ENCODE assay signal across 28 cellular contexts in the genomic region with DNA sequence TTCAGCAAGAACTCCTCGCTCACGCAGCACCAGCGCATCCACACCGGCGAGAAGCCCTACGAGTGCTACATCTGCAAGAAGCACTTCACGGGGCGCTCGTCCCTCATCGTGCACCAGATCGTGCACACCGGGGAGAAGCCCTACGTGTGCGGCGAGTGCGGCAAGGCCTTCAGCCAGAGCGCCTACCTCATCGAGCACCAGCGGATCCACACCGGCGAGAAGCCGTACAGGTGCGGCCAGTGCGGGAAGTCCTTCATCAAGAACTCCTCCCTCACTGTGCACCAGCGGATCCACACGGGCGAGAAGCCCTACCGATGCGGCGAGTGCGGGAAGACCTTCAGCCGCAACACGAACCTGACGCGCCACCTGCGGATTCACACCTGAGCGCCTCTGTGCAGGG. TPM values are rescaled to one million over a fixed set of nuclear protein-coding genes. Genes with fewer than 3 reads are reported as not detected.
"Had no signal": no experiment of that assay in that cellular context is flagged by ENCODE, and none has a peak within 500 bp of the region (broad histone marks: within the 10 kb centered on the region; RNA-seq: fewer than 3 reads in every experiment).

No MANE protein-coding gene starts in this region.

- DNase-seq: dermis blood vessel endothelial cell; dorsolateral prefrontal cortex; effector CD4-positive, alpha-beta T cell; effector memory CD4-positive, alpha-beta T cell; erythroblast; esophagus squamous epithelium; foreskin fibroblast; foreskin melanocyte; gastrocnemius medialis; glutamatergic neuron; head of caudate nucleus; heart right ventricle; hippocampal formation; left cardiac atrium; left lung; left ventricle myocardium superior; lower lobe of right lung; mesenchymal stem cell; mucosa of descending colon had no signal

- H3K27ac ChIP-seq: coronary artery, dorsolateral prefrontal cortex, epithelial cell of prostate, esophagus squamous epithelium, gastrocnemius medialis, heart right ventricle, left lung, lower lobe of right lung had no signal

- H3K4me1 ChIP-seq: esophagus squamous epithelium, gastrocnemius medialis, heart right ventricle, left lung, lower lobe of right lung had no signal

- H3K4me3 ChIP-seq: coronary artery, dorsolateral prefrontal cortex, esophagus squamous epithelium, gastrocnemius medialis, heart right ventricle, left lung, lower lobe of right lung, mucosa of descending colon had no signal

- H3K27me3 ChIP-seq: dorsolateral prefrontal cortex, esophagus squamous epithelium, gastrocnemius medialis, heart right ventricle, left lung had no signal

- FAIRE-seq: colon, islet of Langerhans, keratinocyte had no signal

- ATAC-seq: esophagus mucosa, gastrocnemius medialis, heart right ventricle, left cardiac atrium, left lung, left ventricle myocardium superior, mucosa of descending colon had no signal

RNA-seq across cellular contexts. Expression of a gene that starts 20.6 kb away (rescaled TPM):
- total RNA-seq: esophagus mucosa, left lung, left ventricle myocardium superior, lower leg skin, lower lobe of right lung had no signal

RNA-seq across cellular contexts. Expression of a gene that starts 49.2 kb away (rescaled TPM):
- total RNA-seq: mesothelial cell of epicardium, myocyte had no signal
- polyA plus RNA-seq: keratinocyte had no signal
